Comparison of ENCODE assay signal across 1 cellular context in the genomic region with DNA sequence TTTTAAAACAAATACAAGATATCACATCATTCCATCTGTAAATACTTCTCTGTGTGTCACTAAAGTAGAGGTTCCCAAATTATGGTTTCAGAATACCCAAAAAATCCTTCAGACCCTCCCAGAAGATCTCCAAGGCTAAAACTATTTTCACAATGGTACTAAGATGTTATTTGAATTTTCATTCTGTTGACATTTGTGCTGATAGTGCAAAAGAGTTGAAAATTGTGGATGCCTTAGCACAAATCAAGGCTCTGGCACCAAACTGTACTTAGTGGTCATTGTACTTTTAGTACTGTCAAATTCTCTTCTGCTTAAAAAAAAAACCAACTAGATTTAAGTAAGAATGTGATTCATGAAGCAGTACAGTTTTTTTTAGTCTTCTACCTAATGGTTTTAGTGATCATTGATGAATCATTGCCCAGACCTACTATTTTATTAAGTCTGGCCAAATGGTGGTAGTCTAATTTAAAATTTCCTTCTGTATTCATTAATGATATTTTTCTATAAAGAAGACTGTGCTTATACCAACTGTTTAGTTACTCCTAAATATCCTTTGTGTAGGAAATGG.
TF ChIP-seq lines count a peak whose summit lies in the region.

No MANE protein-coding gene starts in this region.

TF ChIP-seq in A549, 52 proteins besides CTCF, POLR2A, EP300 and RAD21:
- peak; percentile 78 for TF ChIP-seq MAFK (IDR thresholded peaks at IDR 0.05; ENCODE audit: partially characterized antibody)
- TF ChIP-seq RNF2 (IDR thresholded peaks at IDR 0.05; ENCODE audit: borderline replicate concordance, low read depth): no peak
TF ChIP-seq in A549: peak in this region for 1.
